ENCODE assay signal across 24 cellular contexts in the genomic region with DNA sequence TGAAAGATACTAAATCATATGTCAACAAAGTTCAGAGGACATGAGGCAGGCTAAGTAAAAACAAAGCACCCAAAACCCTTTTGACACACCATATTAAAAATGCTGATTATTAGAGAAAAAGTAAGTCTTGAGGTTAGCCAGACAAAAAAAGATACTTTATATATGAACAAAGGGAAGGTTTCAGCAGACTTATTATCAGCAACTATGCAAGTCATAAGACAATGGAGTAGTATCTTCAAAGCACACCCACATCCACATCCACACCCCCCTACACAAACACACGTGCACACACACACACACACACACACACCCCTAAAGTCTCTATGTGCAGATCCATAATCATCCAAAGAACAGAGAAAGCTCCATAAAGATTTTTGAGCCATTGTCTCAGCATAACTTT.
A peak's percentile ranks its signal among the peaks of the same experiment; 100 is the strongest.
DNase-seq lines count a peak whose midpoint lies in the region; ATAC-seq and TF ChIP-seq lines count a peak whose summit lies in the region.
"Had no signal": no experiment of that assay in that cellular context is flagged by ENCODE, and none has a peak within 500 bp of the region (broad histone marks: within the 10 kb centered on the region; RNA-seq: fewer than 3 reads in every experiment).

No MANE protein-coding gene starts in this region.

- H3K9me2 ChIP-seq in GM23248 (ENCODE audit: insufficient read depth) = no peaks in the 10 kb centered on the region
- H3K9me2 ChIP-seq in HCT116 (ENCODE audit: insufficient read depth) = no peaks in the 10 kb centered on the region

- peak; percentile 4 for DNase-seq in GM23248
- DNase-seq in HCT116 (ENCODE audit: low read depth, low spot score) = no peak
- no peak for DNase-seq in WTC11 (ENCODE audit: low spot score)
- DNase-seq in head of caudate nucleus = no peak
- no peak for DNase-seq in left lung
- DNase-seq: 8988T; ACHN; BE2C; C1 segment of cervical spinal cord; CD4-positive, alpha-beta memory T cell; CD4-positive, CD25-positive, alpha-beta regulatory T cell; CD8-positive, alpha-beta memory T cell; COR-L47; DMS 273 treated with DMSO at 0.1 percent for 48 hours; DMS153; DMS53; DMS79; DND-41; EL; GDM1 had no signal

- no peak overlapping the region for H3K4me3 Mint-ChIP-seq in WTC11
- H3K4me3 Mint-ChIP-seq: CD14-positive monocyte; CD4-positive, alpha-beta memory T cell; CD4-positive, CD25-positive, alpha-beta regulatory T cell; CD8-positive, alpha-beta memory T cell had no signal

- H3K9ac ChIP-seq in GM23248 (no peak overlapping the region), HCT116 (ENCODE audit: low read length) (no peak overlapping the region)
- H3K9ac ChIP-seq: BLaER1 had no signal

- H3K4me1 ChIP-seq in GM23248 (ENCODE audit: insufficient read depth) = no peaks in the 10 kb centered on the region
- no peaks in the 10 kb centered on the region for H3K4me1 ChIP-seq in HCT116 (ENCODE audit: control insufficient read depth in 1 of 2, insufficient read depth in 2 of 2, low read length in 2 of 2)
- H3K4me1 ChIP-seq in left lung = no peaks in the 10 kb centered on the region
- H3K4me1 ChIP-seq: BE2C, BLaER1 had no signal

- H3K27ac Mint-ChIP-seq in WTC11 = no peak overlapping the region
- H3K27ac Mint-ChIP-seq: CD14-positive monocyte; CD4-positive, alpha-beta memory T cell; CD8-positive, alpha-beta memory T cell had no signal

- no peaks in the 10 kb centered on the region for H3F3A ChIP-seq in GM23248 (ENCODE audit: insufficient read depth)

- RAD21 ChIA-PET in HCT116 (lab: Charles Lee; ENCODE audit: low non-redundant PET in 1 of 2, low total read pairs in 2 of 2, uncharacterized antibody in 2 of 2, unreplicated experiment in 2 of 2) = no interaction called here

- H3K27ac ChIP-seq in GM23248 (no peak overlapping the region), HCT116 (ENCODE audit: low read depth, low read length) (no peak overlapping the region), left lung (no peak overlapping the region)
- H3K27ac ChIP-seq: BLaER1 had no signal

- BruUV-seq in HCT116 (replicated peaks; lab: Mats Ljungman, UMichigan) = no TSS peak

- intact Hi-C loops in HCT116 (cut with micrococcal nuclease) = no loop called here
- intact Hi-C loops in head of caudate nucleus (cut with DNase I) = no loop called here
- intact Hi-C loops in left lung (cut with DNase I) = no loop called here

- CTCF ChIA-PET in HCT116 (lab: Charles Lee) = no interaction called here
- CTCF ChIA-PET in WTC11 (lab: Charles Lee) = no interaction called here

- H3K4me2 ChIP-seq in GM23248 (ENCODE audit: unreplicated experiment) (no peak overlapping the region), HCT116 (ENCODE audit: low read length) (no peak overlapping the region)
- H3K4me2 ChIP-seq: BLaER1 had no signal

- no peak overlapping the region for H2AFZ ChIP-seq in GM23248
- H2AFZ ChIP-seq in HCT116 (ENCODE audit: low read depth, low read length, poor library complexity, severe bottlenecking) = no peak overlapping the region

- in situ Hi-C loops in GM23248 (cut with MboI) = no loop called here

- H3K27me3 ChIP-seq in GM23248 (replicated peaks; ENCODE audit: insufficient read depth) (no peaks in the 10 kb centered on the region), HCT116 (ENCODE audit: insufficient read depth, low read length) (no peaks in the 10 kb centered on the region), left lung (no peaks in the 10 kb centered on the region)
- H3K27me3 ChIP-seq: BE2C, BLaER1 had no signal

- peaks cover 22% of the 10 kb centered on the region for H3K36me3 Mint-ChIP-seq in WTC11
- H3K36me3 Mint-ChIP-seq: CD14-positive monocyte; CD4-positive, alpha-beta memory T cell; CD4-positive, CD25-positive, alpha-beta regulatory T cell; CD8-positive, alpha-beta memory T cell had no signal

- H4K20me1 ChIP-seq in GM23248 (ENCODE audit: insufficient read depth) (no peaks in the 10 kb centered on the region), HCT116 (ENCODE audit: insufficient read depth) (no peaks in the 10 kb centered on the region)
- H4K20me1 ChIP-seq: BLaER1 had no signal

- no peak for TF ChIP-seq RAD21 in HCT116 (IDR thresholded peaks at IDR 0.05; ENCODE audit: low read depth)

- H3K4me1 Mint-ChIP-seq in WTC11 = peaks cover 6% of the 10 kb centered on the region; the same call in 1 of the 2 replicates
- H3K4me1 Mint-ChIP-seq: CD14-positive monocyte; CD4-positive, alpha-beta memory T cell; CD4-positive, CD25-positive, alpha-beta regulatory T cell; CD8-positive, alpha-beta memory T cell had no signal

- no peak for TF ChIP-seq POLR2A in HCT116 (IDR thresholded peaks at IDR 0.05; ENCODE audit: borderline replicate concordance, extremely low read depth, insufficient read depth, insufficient read length)

- H3K9me3 Mint-ChIP-seq in WTC11 = peaks cover 31% of the 10 kb centered on the region

- H3K9me3 ChIP-seq in GM23248 (ENCODE audit: low read depth) (no peaks in the 10 kb centered on the region), HCT116 (ENCODE audit: control insufficient read depth in 1 of 2, insufficient read depth in 1 of 2, low read depth in 1 of 2, low read length in 2 of 2) (peaks cover 20 to 28% of the 10 kb centered on the region in 2 experiments; a peak in 2 of 4 replicates), left lung (peaks cover 0 to 23% of the 10 kb centered on the region in 2 donors)
- H3K9me3 ChIP-seq: BE2C, BLaER1 had no signal

- POLR2A ChIA-PET in HCT116 (lab: Charles Lee) (no interaction called here), WTC11 (lab: Charles Lee) (no interaction called here)

- no peaks in the 10 kb centered on the region for H3K36me3 ChIP-seq in GM23248 (ENCODE audit: low read depth)
- H3K36me3 ChIP-seq in HCT116 (ENCODE audit: control insufficient read depth in 1 of 2, insufficient read depth in 2 of 2, low read length in 2 of 2) = no peaks in the 10 kb centered on the region
- H3K36me3 ChIP-seq in left lung = no peaks in the 10 kb centered on the region
- H3K36me3 ChIP-seq: BE2C, BLaER1 had no signal

- H3K79me2 ChIP-seq in GM23248 (ENCODE audit: insufficient read depth) (no peaks in the 10 kb centered on the region), HCT116 (ENCODE audit: insufficient read depth, low read length) (no peaks in the 10 kb centered on the region)

- TF ChIP-seq CTCF in HCT116 (IDR thresholded peaks at IDR 0.05 in 2 of 3, conservative IDR thresholded peaks at IDR 0.05 in 1 of 3; ENCODE audit: borderline replicate concordance in 1 of 3, insufficient read depth in 1 of 3, low read depth in 2 of 3, low read length in 2 of 3) (no peak), WTC11 (IDR thresholded peaks at IDR 0.05) (no peak), left lung (IDR thresholded peaks at IDR 0.05) (no peak)

- 4 to 11% methylated on average over 1 of the region's 1 CpG for WGBS in GM23248 (ENCODE audit: low coverage in 1 of 2, low lambda C conversion rate in 2 of 2, missing lambda C conversion rate in 2 of 2), 2 experiments

- H3K27me3 Mint-ChIP-seq in WTC11 (ENCODE audit: low read depth) = no peaks in the 10 kb centered on the region; the same call in 1 of the 2 replicates
- H3K27me3 Mint-ChIP-seq: CD4-positive, alpha-beta memory T cell; CD4-positive, CD25-positive, alpha-beta regulatory T cell; CD8-positive, alpha-beta memory T cell had no signal

- ATAC-seq in HCT116 (no peak), WTC11 (no peak), GM18498 (IDR thresholded peaks at IDR 0.05; ENCODE audit: unreplicated experiment) (no peak), left lung (no peak)
- ATAC-seq: GM12878 had no signal

- H3K4me3 ChIP-seq in GM23248 (no peak overlapping the region), HCT116 (replicated peaks in 1 of 2; ENCODE audit: low read depth in 1 of 2, low read length in 2 of 2) (no peak overlapping the region), left lung (no peak overlapping the region)
- H3K4me3 ChIP-seq: BLaER1, GM12878 had no signal

TF ChIP-seq in HCT116, 20 proteins besides CTCF, POLR2A, EP300 and RAD21:
- TF ChIP-seq SIN3A (IDR thresholded peaks at IDR 0.05; ENCODE audit: low read depth) = no peak
- TF ChIP-seq TCF7L2 (IDR thresholded peaks at IDR 0.05; ENCODE audit: borderline replicate concordance, extremely low read depth, insufficient read depth, insufficient read length) = peak; percentile 10

TF ChIP-seq in WTC11, 78 proteins besides CTCF, POLR2A, EP300 and RAD21:
- TF ChIP-seq SMAD4 (CRISPR knock-in tag; IDR thresholded peaks at IDR 0.05) = no peak
- TF ChIP-seq, protein P1, sequence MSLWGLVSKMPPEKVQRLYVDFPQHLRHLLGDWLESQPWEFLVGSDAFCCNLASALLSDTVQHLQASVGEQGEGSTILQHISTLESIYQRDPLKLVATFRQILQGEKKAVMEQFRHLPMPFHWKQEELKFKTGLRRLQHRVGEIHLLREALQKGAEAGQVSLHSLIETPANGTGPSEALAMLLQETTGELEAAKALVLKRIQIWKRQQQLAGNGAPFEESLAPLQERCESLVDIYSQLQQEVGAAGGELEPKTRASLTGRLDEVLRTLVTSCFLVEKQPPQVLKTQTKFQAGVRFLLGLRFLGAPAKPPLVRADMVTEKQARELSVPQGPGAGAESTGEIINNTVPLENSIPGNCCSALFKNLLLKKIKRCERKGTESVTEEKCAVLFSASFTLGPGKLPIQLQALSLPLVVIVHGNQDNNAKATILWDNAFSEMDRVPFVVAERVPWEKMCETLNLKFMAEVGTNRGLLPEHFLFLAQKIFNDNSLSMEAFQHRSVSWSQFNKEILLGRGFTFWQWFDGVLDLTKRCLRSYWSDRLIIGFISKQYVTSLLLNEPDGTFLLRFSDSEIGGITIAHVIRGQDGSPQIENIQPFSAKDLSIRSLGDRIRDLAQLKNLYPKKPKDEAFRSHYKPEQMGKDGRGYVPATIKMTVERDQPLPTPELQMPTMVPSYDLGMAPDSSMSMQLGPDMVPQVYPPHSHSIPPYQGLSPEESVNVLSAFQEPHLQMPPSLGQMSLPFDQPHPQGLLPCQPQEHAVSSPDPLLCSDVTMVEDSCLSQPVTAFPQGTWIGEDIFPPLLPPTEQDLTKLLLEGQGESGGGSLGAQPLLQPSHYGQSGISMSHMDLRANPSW (CRISPR knock-in tag; conservative IDR thresholded peaks at IDR 0.05; ENCODE audit: low read depth) = no peak
- peak; percentile 96 for TF ChIP-seq ZNF317 (CRISPR knock-in tag; IDR thresholded peaks at IDR 0.05; ENCODE audit: borderline replicate concordance, low read depth)
- no peak for TF ChIP-seq JUN (CRISPR knock-in tag; IDR thresholded peaks at IDR 0.05)
- no peak for TF ChIP-seq NR3C1 (CRISPR knock-in tag; conservative IDR thresholded peaks at IDR 0.05; ENCODE audit: low read depth)
